ENCODE assay signal across 14 cellular contexts in the genomic region with DNA sequence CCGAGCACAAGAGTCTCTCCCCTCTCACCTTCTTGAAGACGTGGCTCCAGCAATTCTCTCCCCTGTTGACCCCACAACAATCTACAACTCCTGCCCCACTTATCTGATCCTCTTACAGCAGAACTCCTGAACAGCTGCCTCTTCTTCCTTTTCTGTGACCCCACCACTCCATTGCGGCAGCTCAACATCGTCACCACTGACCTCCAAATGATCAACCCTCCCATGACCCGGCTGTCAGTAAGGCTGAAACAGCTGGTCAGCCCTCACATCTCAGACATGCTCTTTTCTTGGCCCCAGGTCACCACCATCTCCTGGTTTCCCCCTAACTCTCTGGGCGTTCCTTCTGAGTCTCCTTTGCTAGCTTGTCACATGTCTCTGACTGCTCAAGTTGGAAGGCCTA. TPM values are rescaled to one million over a fixed set of nuclear protein-coding genes. Genes with fewer than 3 reads are reported as not detected.
A peak's percentile ranks its signal among the peaks of the same experiment; 100 is the strongest.
DNase-seq lines count a peak whose midpoint lies in the region; ATAC-seq and TF ChIP-seq lines count a peak whose summit lies in the region.
"Had no signal": no experiment of that assay in that cellular context is flagged by ENCODE, and none has a peak within 500 bp of the region (broad histone marks: within the 10 kb centered on the region; RNA-seq: fewer than 3 reads in every experiment).

No MANE protein-coding gene starts in this region.

- intact Hi-C loops in activated T-helper 2 cell treated with anti-CD3 and anti-CD28 coated beads, Interferon-gamma antibody, Interleukin-2, Interleukin-4, amounts not matched to agents 10 μg/mL and 5 μg/mL and 100 μg/mL, durations not matched to agents 14 hours and 24 hours and 36 hours (cut with micrococcal nuclease), result no loop called here
- intact Hi-C loops in tibial artery (cut with DNase I; ENCODE audit: low total_unique reads), result no loop called here

- H3K4me3 Mint-ChIP-seq in activated T-cell treated with anti-CD3 and anti-CD28 coated beads, Interleukin-2, amount 50 U/mL, for 4 hours, result peak overlapping the region; percentile 99
- H3K4me3 Mint-ChIP-seq in activated T-helper 2 cell treated with anti-CD3 and anti-CD28 coated beads, Interferon-gamma antibody, Interleukin-2, Interleukin-4, amounts not matched to agents 10 μg/mL and 5 μg/mL and 100 μg/mL, durations not matched to agents 14 hours and 24 hours and 36 hours (ENCODE audit: low read depth), result peak overlapping the region; percentile 95

- no peak overlapping the region for H4K91ac ChIP-seq in neuronal stem cell (ENCODE audit: low read depth, low read length, poor library complexity)

- H3K4me2 ChIP-seq in neuronal stem cell (ENCODE audit: insufficient read depth, low read length, poor library complexity, severe bottlenecking), result no peak overlapping the region

- H3K36me3 ChIP-seq in HUES64 (ENCODE audit: insufficient read depth, low read length), result peaks cover 20% of the 10 kb centered on the region
- peaks cover 13 to 18% of the 10 kb centered on the region in 2 donors for H3K36me3 ChIP-seq in neuronal stem cell (replicated peaks in 1 of 2; ENCODE audit: control insufficient read depth in 2 of 2, insufficient read depth in 2 of 2, low read length in 2 of 2)
- H3K36me3 ChIP-seq in tibial artery, result peaks cover 13 to 25% (median 18%) of the 10 kb centered on the region in 3 donors

- H3K4me1 ChIP-seq in HUES64 (ENCODE audit: insufficient read depth, low read length) (peaks cover 9% of the 10 kb centered on the region), neuronal stem cell (ENCODE audit: control insufficient read depth in 2 of 2, insufficient read depth in 1 of 2, low read depth in 1 of 2, low read length in 2 of 2) (peaks cover 3 to 5% of the 10 kb centered on the region in 2 donors), tibial artery (peaks cover 0 to 32% (median 20%) of the 10 kb centered on the region in 4 donors)

- H2AFZ ChIP-seq in neuronal stem cell (ENCODE audit: low read length), result no peak overlapping the region

- no peak for ATAC-seq in activated T-cell treated with anti-CD3 and anti-CD28 coated beads, Interleukin-2, amount 50 U/mL, for 4 hours
- ATAC-seq: esophagus mucosa had no signal

- H2BK120ac ChIP-seq in neuronal stem cell (ENCODE audit: low read depth, low read length), result no peak overlapping the region

- H3K79me1 ChIP-seq in neuronal stem cell (ENCODE audit: low read depth, low read length), result peaks cover 4% of the 10 kb centered on the region

- H3K9me3 ChIP-seq in HUES64 (ENCODE audit: insufficient read depth, low read depth, low read length), result no peaks in the 10 kb centered on the region
- no peaks in the 10 kb centered on the region for H3K9me3 ChIP-seq in neuronal stem cell (replicated peaks in 1 of 2; ENCODE audit: control insufficient read depth in 2 of 2, insufficient read depth in 1 of 2, low read depth in 1 of 2, low read length in 2 of 2)
- H3K9me3 ChIP-seq in tibial artery, result no peaks in the 10 kb centered on the region

- no peak overlapping the region for H3K23ac ChIP-seq in neuronal stem cell (ENCODE audit: low read depth, low read length, poor library complexity)

- H2BK5ac ChIP-seq in neuronal stem cell (ENCODE audit: low read length), result no peak overlapping the region

- H4K8ac ChIP-seq in neuronal stem cell (ENCODE audit: low read depth, low read length), result no peak overlapping the region

- no peak overlapping the region for H2BK12ac ChIP-seq in neuronal stem cell (ENCODE audit: low read length)

- no peak overlapping the region for H2AK5ac ChIP-seq in neuronal stem cell (ENCODE audit: low read depth, low read length)

- H3K36me3 Mint-ChIP-seq in activated T-cell treated with anti-CD3 and anti-CD28 coated beads, Interleukin-2, amount 50 U/mL, for 4 hours (ENCODE audit: insufficient read depth), result peaks cover 22% of the 10 kb centered on the region
- H3K36me3 Mint-ChIP-seq in activated T-helper 2 cell treated with anti-CD3 and anti-CD28 coated beads, Interferon-gamma antibody, Interleukin-2, Interleukin-4, amounts not matched to agents 10 μg/mL and 5 μg/mL and 100 μg/mL, durations not matched to agents 14 hours and 24 hours and 36 hours (ENCODE audit: low read depth), result peaks cover 26% of the 10 kb centered on the region

- TF ChIP-seq CTCF in tibial artery (IDR thresholded peaks at IDR 0.05), result no peak

- no peak overlapping the region for H3K14ac ChIP-seq in neuronal stem cell (ENCODE audit: low read length)

- peak overlapping the region; percentile 2 for H3K27ac Mint-ChIP-seq in activated T-helper 2 cell treated with anti-CD3 and anti-CD28 coated beads, Interferon-gamma antibody, Interleukin-2, Interleukin-4, amounts not matched to agents 10 μg/mL and 5 μg/mL and 100 μg/mL, durations not matched to agents 14 hours and 24 hours and 36 hours

- H3K27me3 Mint-ChIP-seq in activated T-cell treated with anti-CD3 and anti-CD28 coated beads, Interleukin-2, amount 50 U/mL, for 4 hours (ENCODE audit: low read depth), result no peaks in the 10 kb centered on the region
- no peaks in the 10 kb centered on the region for H3K27me3 Mint-ChIP-seq in activated T-helper 2 cell treated with anti-CD3 and anti-CD28 coated beads, Interferon-gamma antibody, Interleukin-2, Interleukin-4, amounts not matched to agents 10 μg/mL and 5 μg/mL and 100 μg/mL, durations not matched to agents 14 hours and 24 hours and 36 hours (ENCODE audit: low read depth)

- H3K4me3 ChIP-seq in HUES64 (ENCODE audit: low read length) (0 out of 2 replicates have a peak overlapping the region, but pooled peaks have one; percentile 12), neuronal stem cell (ENCODE audit: low read length in 2 of 2) (peak overlapping the region; percentile 9 to 29), tibial artery (no peak overlapping the region)

- no peak overlapping the region for H3K18ac ChIP-seq in neuronal stem cell (ENCODE audit: low read length)

- H3K9ac ChIP-seq in HUES64 (ENCODE audit: low read depth, low read length), result no peak overlapping the region
- H3K9ac ChIP-seq in neuronal stem cell (ENCODE audit: low read depth, low read length, poor library complexity), result no peak overlapping the region

- WGBS in HUES64, result 82% methylated on average over 6 of the region's 6 CpGs
- no CpG with 5 or more reads among the region's 6 CpGs for WGBS in neuronal stem cell (ENCODE audit: extremely low coverage in 2 of 2, insufficient read length in 2 of 2, insufficient replicate concordance in 1 of 2), 2 donors

- peaks cover 31% of the 10 kb centered on the region for H3K4me1 Mint-ChIP-seq in activated T-cell treated with anti-CD3 and anti-CD28 coated beads, Interleukin-2, amount 50 U/mL, for 4 hours (ENCODE audit: low read depth)
- peaks cover 26% of the 10 kb centered on the region for H3K4me1 Mint-ChIP-seq in activated T-helper 2 cell treated with anti-CD3 and anti-CD28 coated beads, Interferon-gamma antibody, Interleukin-2, Interleukin-4, amounts not matched to agents 10 μg/mL and 5 μg/mL and 100 μg/mL, durations not matched to agents 14 hours and 24 hours and 36 hours (ENCODE audit: low read depth)

- H3K27ac ChIP-seq in HUES64 (ENCODE audit: low read depth, low read length) (no peak overlapping the region), neuronal stem cell (replicated peaks; ENCODE audit: low read length) (no peak overlapping the region), tibial artery (no peak overlapping the region)

- no peaks in the 10 kb centered on the region for H3K9me3 Mint-ChIP-seq in activated T-cell treated with anti-CD3 and anti-CD28 coated beads, Interleukin-2, amount 50 U/mL, for 4 hours
- H3K9me3 Mint-ChIP-seq in activated T-helper 2 cell treated with anti-CD3 and anti-CD28 coated beads, Interferon-gamma antibody, Interleukin-2, Interleukin-4, amounts not matched to agents 10 μg/mL and 5 μg/mL and 100 μg/mL, durations not matched to agents 14 hours and 24 hours and 36 hours, result no peaks in the 10 kb centered on the region

- DNase-seq in activated T-cell treated with anti-CD3 and anti-CD28 coated beads, Interleukin-2, amount 50 U/mL, for 4 hours, result no peak
- DNase-seq in activated T-cell treated with anti-CD3 and anti-CD28 coated beads for 4 hours, result no peak
- DNase-seq in activated T-helper 2 cell treated with anti-CD3 and anti-CD28 coated beads, Interferon-gamma antibody, Interleukin-2, Interleukin-4, amounts not matched to agents 10 μg/mL and 5 μg/mL and 100 μg/mL, durations not matched to agents 14 hours and 24 hours and 36 hours (ENCODE audit: low spot score), result no peak
- DNase-seq in neuronal stem cell (ENCODE audit: low spot score), result no peak
- DNase-seq in HuH-7.5 (ENCODE audit: low spot score), result no peak
- DNase-seq in tibial artery, result no peak
- no peak for DNase-seq in NCI-H1048 (lab: John Stamatoyannopoulos, UW)
- DNase-seq: activated CD4-positive, CD25-positive, alpha-beta regulatory T cell; activated effector memory CD4-positive, alpha-beta T cell treated with anti-CD3 and anti-CD28 coated beads, Interleukin-2, amount 50 U/mL, for 16 hours; hypothalamus; NCI-H1930; SHP77 treated with DMSO at 0.1 percent for 48 hours had no signal

- no peaks in the 10 kb centered on the region for H3K27me3 ChIP-seq in HUES64 (ENCODE audit: insufficient read depth, low read length)
- H3K27me3 ChIP-seq in neuronal stem cell (ENCODE audit: control insufficient read depth in 3 of 3, insufficient read depth in 3 of 3, low read depth in 1 of 3, low read length in 3 of 3), result no peaks in the 10 kb centered on the region
- no peaks in the 10 kb centered on the region for H3K27me3 ChIP-seq in tibial artery

- no peak overlapping the region for H2BK15ac ChIP-seq in neuronal stem cell (ENCODE audit: low read length)

- H3K4ac ChIP-seq in neuronal stem cell (ENCODE audit: low read length), result no peak overlapping the region

RNA-seq across cellular contexts. Expression of a gene that starts 1.8 kb away (rescaled TPM):
- 10 to 100 TPM; 86.3 to 95.5 (median 94.5) TPM for total RNA-seq in activated T-cell treated with anti-CD3 and anti-CD28 coated beads, Interleukin-2, amount 50 U/mL, for 4 hours
- polyA plus RNA-seq in HUES64 (2013, experiment 1 of 2), result 40.3 TPM
- 33.1 TPM for polyA plus RNA-seq in HUES64 (2013, experiment 2 of 2)
- total RNA-seq in activated T-helper 2 cell treated with anti-CD3 and anti-CD28 coated beads, Interferon-gamma antibody, Interleukin-2, Interleukin-4, amounts not matched to agents 10 μg/mL and 5 μg/mL and 100 μg/mL, durations not matched to agents 14 hours and 24 hours and 36 hours, result 50.4 and 54.3 TPM in 2 replicates
- 9.1 TPM for polyA plus RNA-seq in neuronal stem cell (2013, experiment 1 of 2)
- 9.4 TPM for polyA plus RNA-seq in neuronal stem cell (2013, experiment 2 of 2)

RNA-seq across cellular contexts. Expression of a gene that starts 2.3 kb away (rescaled TPM):
- total RNA-seq in activated T-cell treated with anti-CD3 and anti-CD28 coated beads, Interleukin-2, amount 50 U/mL, for 4 hours, result 10 to 100 TPM; 23.7 to 29.1 (median 26.7) TPM
- polyA plus RNA-seq in HUES64 (2013, experiment 1 of 2), result 21.0 TPM
- polyA plus RNA-seq in HUES64 (2013, experiment 2 of 2), result 30.7 TPM
- total RNA-seq in activated T-helper 2 cell treated with anti-CD3 and anti-CD28 coated beads, Interferon-gamma antibody, Interleukin-2, Interleukin-4, amounts not matched to agents 10 μg/mL and 5 μg/mL and 100 μg/mL, durations not matched to agents 14 hours and 24 hours and 36 hours, result 18.9 and 20.5 TPM in 2 replicates
- polyA plus RNA-seq in neuronal stem cell (2013, experiment 1 of 2), result 26.5 TPM
- 29.7 TPM for polyA plus RNA-seq in neuronal stem cell (2013, experiment 2 of 2)

RNA-seq across cellular contexts. Expression of a gene that starts 19.0 kb away (rescaled TPM):
- total RNA-seq in activated T-cell treated with anti-CD3 and anti-CD28 coated beads, Interleukin-2, amount 50 U/mL, for 4 hours, result 1 to 10 TPM; 1.2 to 2.4 (median 1.5) TPM
- polyA plus RNA-seq in HUES64 (2013, experiment 1 of 2), result 2.2 TPM
- polyA plus RNA-seq in HUES64 (2013, experiment 2 of 2), result 3.9 TPM
- 4.2 and 4.8 TPM in 2 replicates for total RNA-seq in activated T-helper 2 cell treated with anti-CD3 and anti-CD28 coated beads, Interferon-gamma antibody, Interleukin-2, Interleukin-4, amounts not matched to agents 10 μg/mL and 5 μg/mL and 100 μg/mL, durations not matched to agents 14 hours and 24 hours and 36 hours
- 8.6 TPM for polyA plus RNA-seq in neuronal stem cell (2013, experiment 1 of 2)
- polyA plus RNA-seq in neuronal stem cell (2013, experiment 2 of 2), result 8.3 TPM

RNA-seq across cellular contexts. Expression of a gene that starts 31.4 kb away (rescaled TPM):
- total RNA-seq in activated T-cell treated with anti-CD3 and anti-CD28 coated beads, Interleukin-2, amount 50 U/mL, for 4 hours, result 1 to 10 TPM; 5.4 to 5.7 (median 5.7) TPM
- 5.2 TPM for polyA plus RNA-seq in HUES64 (2013, experiment 1 of 2)
- 5.6 TPM for polyA plus RNA-seq in HUES64 (2013, experiment 2 of 2)
- 6.2 TPM in 2 replicates for total RNA-seq in activated T-helper 2 cell treated with anti-CD3 and anti-CD28 coated beads, Interferon-gamma antibody, Interleukin-2, Interleukin-4, amounts not matched to agents 10 μg/mL and 5 μg/mL and 100 μg/mL, durations not matched to agents 14 hours and 24 hours and 36 hours
- 6.5 TPM for polyA plus RNA-seq in neuronal stem cell (2013, experiment 1 of 2)
- polyA plus RNA-seq in neuronal stem cell (2013, experiment 2 of 2), result 6.0 TPM

RNA-seq across cellular contexts. Expression of a gene that starts 31.8 kb away (rescaled TPM):
- under 1 TPM; 0.15 to 0.35 (median 0.24) TPM for total RNA-seq in activated T-cell treated with anti-CD3 and anti-CD28 coated beads, Interleukin-2, amount 50 U/mL, for 4 hours
- 1.0 TPM for polyA plus RNA-seq in HUES64 (2013, experiment 1 of 2)
- polyA plus RNA-seq in HUES64 (2013, experiment 2 of 2), result 1.3 TPM
- 0.96 and 0.97 TPM in 2 replicates for total RNA-seq in activated T-helper 2 cell treated with anti-CD3 and anti-CD28 coated beads, Interferon-gamma antibody, Interleukin-2, Interleukin-4, amounts not matched to agents 10 μg/mL and 5 μg/mL and 100 μg/mL, durations not matched to agents 14 hours and 24 hours and 36 hours
- polyA plus RNA-seq in neuronal stem cell (2013, experiment 1 of 2), result 0.93 TPM
- 0.84 TPM for polyA plus RNA-seq in neuronal stem cell (2013, experiment 2 of 2)

Comparison
In these comparisons a context has a peak if more than half of its experiments do, and no peak if none do; other contexts are left out.
1. H3K4me3 ChIP-seq: peak in HUES64 (single experiment) and neuronal stem cell (2 of 2); none in tibial artery (0 of 2).